25 cellular contexts compared by ENCODE assay signal in genomic region chr7:24750441-24751055, GRCh38.
"Had no signal": no experiment of that assay in that cellular context is flagged by ENCODE, and none has a peak within 500 bp of the region (broad histone marks: within the 10 kb centered on the region; RNA-seq: fewer than 3 reads in every experiment).

No MANE protein-coding gene starts in this region.

- DNase-seq: activated CD4-positive, alpha-beta memory T cell treated with anti-CD3 and anti-CD28 coated beads for 36 hours; activated CD4-positive, alpha-beta T cell treated with anti-CD3 and anti-CD28 coated beads, Interleukin-2, amount 10 ng/mL, durations not matched to agents 24 days and 14 days; activated CD4-positive, CD25-positive, alpha-beta regulatory T cell treated with anti-CD3 and anti-CD28 coated beads, Interleukin-2, amount 50 U/mL, for 72 hours; activated CD8-positive, alpha-beta memory T cell treated with anti-CD3 and anti-CD28 coated beads, Interleukin-2, amount 50 U/mL, for 4 hours; activated gamma-delta T cell; activated naive CD4-positive, alpha-beta T cell treated with anti-CD3 and anti-CD28 coated beads, Interleukin-2, amount 10 ng/mL, durations not matched to agents 7 days and 5 days; activated naive CD8-positive, alpha-beta T cell treated with anti-CD3 and anti-CD28 coated beads, Interleukin-2, amount 10 ng/mL, durations not matched to agents 7 days and 5 days; activated T-cell treated with anti-CD3 and anti-CD28 coated beads, Interleukin-2, amount 50 U/mL, for 1 hour; amniotic stem cell; caudate nucleus; endodermal cell; glutamatergic neuron; hippocampal formation; immature natural killer cell; naive B cell; nephron progenitor cell; right lobe of liver; stimulated activated CD4-positive, alpha-beta T cell treated with anti-CD3 and anti-CD28 coated beads, Interleukin-2, amount 100 ng/mL, for 48 hours; stimulated activated naive CD8-positive, alpha-beta T cell treated with anti-CD3 and anti-CD28 coated beads, Interleukin-15, Interleukin-2, amounts not matched to agents 100 U/mL and 50 U/mL, for 24 hours; T-helper 17 cell; T1000; testis; transverse colon had no signal

- H3K36me3 ChIP-seq: neutrophil, right lobe of liver, transverse colon had no signal

- H3K4me3 ChIP-seq: right lobe of liver, testis, transverse colon had no signal

- H3K9me3 ChIP-seq: neutrophil, right lobe of liver, testis, transverse colon had no signal

- ATAC-seq: esophagus mucosa; stimulated activated naive CD8-positive, alpha-beta T cell treated with anti-CD3 and anti-CD28 coated beads, Interleukin-15, Interleukin-2, amounts not matched to agents 100 U/mL and 50 U/mL, for 24 hours; T-helper 17 cell had no signal

- H3K27ac ChIP-seq: neutrophil, right lobe of liver, testis, transverse colon had no signal

- H3K4me1 ChIP-seq: right lobe of liver, transverse colon had no signal

- H3K27me3 ChIP-seq: right lobe of liver, testis had no signal
